26 cellular contexts compared by ENCODE assay signal in genomic region chr2:56148825-56149224, GRCh38. TPM values are rescaled to one million over a fixed set of nuclear protein-coding genes. Genes with fewer than 3 reads are reported as not detected.
A peak's percentile ranks its signal among the peaks of the same experiment; 100 is the strongest.
DNase-seq lines count a peak whose midpoint lies in the region; ATAC-seq and TF ChIP-seq lines count a peak whose summit lies in the region.
"Had no signal": no experiment of that assay in that cellular context is flagged by ENCODE, and none has a peak within 500 bp of the region (broad histone marks: within the 10 kb centered on the region; RNA-seq: fewer than 3 reads in every experiment).

No MANE protein-coding gene starts in this region.

- H3K4me2 ChIP-seq in MM.1S (ENCODE audit: low read depth, low read length) = no peak overlapping the region
- H3K4me2 ChIP-seq: BLaER1 treated with 17β-estradiol and CSF1 and Interleukin-3, amounts not matched to agents 10 nM and 100 nM had no signal

- H3K9me3 ChIP-seq in MM.1S (replicated peaks; ENCODE audit: insufficient read depth, low read length) (no peaks in the 10 kb centered on the region), aorta (ENCODE audit: control insufficient read depth, low read length) (no peaks in the 10 kb centered on the region)
- H3K9me3 ChIP-seq: BLaER1 treated with 17β-estradiol and CSF1 and Interleukin-3, amounts not matched to agents 10 nM and 100 nM; Caco-2 had no signal

- no peaks in the 10 kb centered on the region for H3F3A ChIP-seq in MM.1S (ENCODE audit: insufficient read depth, low read length)

- no peak overlapping the region for H2AFZ ChIP-seq in MM.1S (ENCODE audit: low read length)

- H3K79me2 ChIP-seq in MM.1S (ENCODE audit: low read length) = no peaks in the 10 kb centered on the region

- WGBS in aorta, 2 donors = 76 to 85% methylated on average over 3 of the region's 3 CpGs

- intact Hi-C loops in aorta (cut with DNase I) = no loop called here

- H3K27me3 ChIP-seq in MM.1S (replicated peaks; ENCODE audit: insufficient read depth, low read length) (no peaks in the 10 kb centered on the region), aorta (ENCODE audit: control insufficient read depth in 1 of 2, insufficient read depth in 2 of 2, low read length in 1 of 2) (no peaks in the 10 kb centered on the region)
- H3K27me3 ChIP-seq: BLaER1 treated with 17β-estradiol and CSF1 and Interleukin-3, amounts not matched to agents 10 nM and 100 nM had no signal

- no peaks in the 10 kb centered on the region for H3K9me2 ChIP-seq in MM.1S (replicated peaks; ENCODE audit: insufficient read depth, low read length)

- H3K36me3 ChIP-seq in MM.1S (replicated peaks; ENCODE audit: insufficient read depth, low read length) (no peaks in the 10 kb centered on the region), aorta (ENCODE audit: control insufficient read depth in 1 of 2, insufficient read depth in 2 of 2, low read length in 1 of 2) (no peaks in the 10 kb centered on the region)
- H3K36me3 ChIP-seq: BLaER1 treated with 17β-estradiol and CSF1 and Interleukin-3, amounts not matched to agents 10 nM and 100 nM had no signal

- H3K4me3 ChIP-seq in MM.1S (ENCODE audit: low read length) = no peak overlapping the region
- no peak overlapping the region for H3K4me3 ChIP-seq in fibroblast of villous mesenchyme (ENCODE audit: low read depth, low read length)
- H3K4me3 ChIP-seq in aorta (ENCODE audit: low read length in 2 of 2) = no peak overlapping the region
- H3K4me3 ChIP-seq: BLaER1 treated with 17β-estradiol and CSF1 and Interleukin-3, amounts not matched to agents 10 nM and 100 nM; K562 had no signal

- H4K20me1 ChIP-seq in MM.1S (ENCODE audit: insufficient read depth, low read length) = no peaks in the 10 kb centered on the region
- H4K20me1 ChIP-seq: BLaER1 treated with 17β-estradiol and CSF1 and Interleukin-3, amounts not matched to agents 10 nM and 100 nM had no signal

- H3K4me1 ChIP-seq in MM.1S (ENCODE audit: low read length) = peaks cover 16% of the 10 kb centered on the region
- H3K4me1 ChIP-seq in aorta (ENCODE audit: control insufficient read depth in 1 of 2, insufficient read depth in 2 of 2, low read length in 2 of 2) = no peaks in the 10 kb centered on the region
- H3K4me1 ChIP-seq: BLaER1 treated with 17β-estradiol and CSF1 and Interleukin-3, amounts not matched to agents 10 nM and 100 nM; Caco-2 had no signal

- H3K27ac ChIP-seq in MM.1S (ENCODE audit: low read length) (no peak overlapping the region), aorta (ENCODE audit: low read depth in 1 of 2, low read length in 2 of 2) (no peak overlapping the region)
- H3K27ac ChIP-seq: BLaER1 treated with 17β-estradiol and CSF1 and Interleukin-3, amounts not matched to agents 10 nM and 100 nM; RWPE1 had no signal

- H3K9ac ChIP-seq in MM.1S (ENCODE audit: low read length) = no peak overlapping the region
- H3K9ac ChIP-seq: BLaER1 treated with 17β-estradiol and CSF1 and Interleukin-3, amounts not matched to agents 10 nM and 100 nM had no signal

- peak; percentile 65 for DNase-seq in MM.1S
- peak; percentile 9 for DNase-seq in fibroblast of villous mesenchyme (ENCODE audit: low read depth)
- no peak for DNase-seq in aorta
- DNase-seq in NCI-H1092 treated with DMSO at 0.1 percent for 48 hours (lab: John Stamatoyannopoulos, UW) = no peak
- DNase-seq in Ammon's horn (ENCODE audit: low spot score) = no peak
- DNase-seq: Caco-2; CD4-positive, alpha-beta memory T cell; GDM1; HCEC 1CT; NCI-H2081; NCI-H2171; NCI-H226; NCI-H510A; NCI-H69; SHP77; T-helper 1 cell had no signal

- ATAC-seq in GM18867 (IDR thresholded peaks at IDR 0.05; ENCODE audit: unreplicated experiment) (peak; percentile 70), HG02885 (IDR thresholded peaks at IDR 0.05; ENCODE audit: poor library complexity, unreplicated experiment) (peak; percentile 58), aorta (ENCODE audit: low FRiP score) (no peak), GM21717 (IDR thresholded peaks at IDR 0.05; ENCODE audit: unreplicated experiment) (no peak)
- ATAC-seq: K562, Panc1 had no signal

- TF ChIP-seq CTCF in MM.1S (IDR thresholded peaks at IDR 0.05; ENCODE audit: low read length) (no peak), fibroblast of villous mesenchyme (IDR thresholded peaks at IDR 0.05; ENCODE audit: insufficient read depth, low read depth, low read length) (no peak)

RNA-seq across cellular contexts. Expression of gene CCDC85A, which starts 35.0 kb away (rescaled TPM):
- total RNA-seq in fibroblast of villous mesenchyme = 2.3 and 5.2 TPM in 2 replicates
- 1 to 10 TPM; 2.7 to 5.6 TPM for total RNA-seq in aorta
- polyA plus RNA-seq in aorta = under 1 TPM in 1 of 2 donors, not detected in 1; 0.28 TPM
- total RNA-seq: Caco-2; CD4-positive, alpha-beta memory T cell; H1; OCI-LY7 had no signal
- polyA plus RNA-seq: AG04450; CD4-positive, alpha-beta memory T cell had no signal

Comparison
In these comparisons a context has a peak if more than half of its experiments do, and no peak if none do; other contexts are left out.
1. ATAC-seq: peak in GM18867 (single experiment) and HG02885 (single experiment); none in aorta (single experiment) and GM21717 (single experiment).
2. DNase-seq: peak in MM.1S (single experiment) and fibroblast of villous mesenchyme (single experiment); none in aorta (0 of 2), NCI-H1092 treated with DMSO at 0.1 percent for 48 hours (single experiment) and Ammon's horn (single experiment).